In the genomic region with DNA sequence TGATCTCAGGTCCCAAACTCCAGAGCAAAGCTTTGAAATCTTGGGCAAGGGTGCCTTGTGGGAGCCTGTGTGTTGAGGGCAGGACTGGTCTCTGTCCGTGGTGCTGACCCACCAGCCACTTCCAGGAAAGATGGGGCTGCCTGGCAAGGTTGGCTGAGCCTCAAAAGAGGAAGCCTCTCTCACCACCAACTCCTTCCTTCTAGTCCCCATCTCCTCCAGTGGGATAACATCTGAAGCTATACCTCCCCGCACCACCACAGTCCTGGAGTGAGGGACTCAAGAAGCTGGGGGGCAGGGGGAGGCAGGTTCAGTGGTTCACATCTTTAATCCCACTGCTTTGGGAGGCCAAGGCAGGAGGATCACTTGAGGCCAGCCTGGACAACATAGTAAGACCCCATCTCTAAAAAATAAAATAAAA, we compare ENCODE assay signal across 12 cellular contexts. TPM values are rescaled to one million over a fixed set of nuclear protein-coding genes. Genes with fewer than 3 reads are reported as not detected.
DNase-seq lines count a peak whose midpoint lies in the region; ATAC-seq, FAIRE-seq and TF ChIP-seq lines count a peak whose summit lies in the region.
"Had no signal": no experiment of that assay in that cellular context is flagged by ENCODE, and none has a peak within 500 bp of the region (broad histone marks: within the 10 kb centered on the region; RNA-seq: fewer than 3 reads in every experiment).

No MANE protein-coding gene starts in this region.

- H2AFZ ChIP-seq in PC-9 (no peak overlapping the region), endothelial cell of umbilical vein (ENCODE audit: low read depth, low read length) (no peak overlapping the region)

- H3K4me3 Mint-ChIP-seq in MCF 10A (ENCODE audit: unreplicated experiment), result no peak overlapping the region
- H3K4me3 Mint-ChIP-seq in immature natural killer cell, result peak overlapping the region in 1 of 5 donors; percentile 44
- H3K4me3 Mint-ChIP-seq: T-helper 1 cell treated with Interleukin-12 subunit alpha and Interleukin-12 subunit beta and Interleukin-4 antibody, amounts not matched to agents 30 μg/mL and 1 μg/mL, for 36 hours had no signal

- no peaks in the 10 kb centered on the region for H3K36me3 ChIP-seq in breast epithelium
- H3K36me3 ChIP-seq in PC-9 (ENCODE audit: low read depth), result no peaks in the 10 kb centered on the region
- no peaks in the 10 kb centered on the region for H3K36me3 ChIP-seq in endothelial cell of umbilical vein (ENCODE audit: control insufficient read depth in 2 of 2, extremely low read depth in 1 of 2, insufficient read depth in 2 of 2, low read length in 2 of 2)
- H3K36me3 ChIP-seq in testis (ENCODE audit: low read depth, missing control alignments), result no peaks in the 10 kb centered on the region
- H3K36me3 ChIP-seq: BLaER1 treated with 17β-estradiol and CSF1 and Interleukin-3, amounts not matched to agents 10 nM and 100 nM had no signal

- no peak for TF ChIP-seq POLR2A in breast epithelium (IDR thresholded peaks at IDR 0.05)
- no peak for TF ChIP-seq POLR2A in endothelial cell of umbilical vein (IDR thresholded peaks at IDR 0.05; ENCODE audit: low read depth, low read length)
- TF ChIP-seq POLR2A in testis (IDR thresholded peaks at IDR 0.05), result no peak

- peaks cover 3 to 14% of the 10 kb centered on the region in 2 donors for H3K4me1 ChIP-seq in breast epithelium
- H3K4me1 ChIP-seq in PC-9 (replicated peaks; ENCODE audit: insufficient read depth), result no peaks in the 10 kb centered on the region
- H3K4me1 ChIP-seq in endothelial cell of umbilical vein (ENCODE audit: control insufficient read depth, extremely low read depth, insufficient read depth, low read length), result no peaks in the 10 kb centered on the region
- H3K4me1 ChIP-seq in testis, result no peaks in the 10 kb centered on the region

- CTCF ChIA-PET in MCF 10A (lab: Yijun Ruan, JAX) (interaction anchor here (0.6 to 9.3 kb wide), 5 partner anchors 10 to 131 kb away, joined by 3 to 150 read pairs (median 4); no protein-coding TSS in a partner anchor), PC-9 (lab: Charles Lee) (no interaction called here), endothelial cell of umbilical vein (lab: Charles Lee) (interaction anchor here (0.9 to 1.5 kb wide), 3 partner anchors 20 to 205 kb away, joined by 4 to 10 read pairs (median 4); no protein-coding TSS in a partner anchor)

- dilution Hi-C loops in endothelial cell of umbilical vein (cut with MboI; ENCODE audit: extremely low pct_ligation_motif_present, low sequenced_read_pairs), result loop anchor here (25.0 kb wide), 1 partner anchor 132 kb away; no protein-coding TSS in a partner anchor

- H3K9me2 ChIP-seq in PC-9 (ENCODE audit: insufficient read depth), result no peaks in the 10 kb centered on the region

- no peaks in the 10 kb centered on the region for H3K9me1 ChIP-seq in endothelial cell of umbilical vein (replicated peaks; ENCODE audit: control insufficient read depth, extremely low read depth, insufficient read depth, low read length)

- H3F3A ChIP-seq in PC-9 (ENCODE audit: insufficient read depth, low read depth), result no peaks in the 10 kb centered on the region

- no peaks in the 10 kb centered on the region for H3K79me2 ChIP-seq in PC-9 (ENCODE audit: low read depth)
- H3K79me2 ChIP-seq in endothelial cell of umbilical vein (ENCODE audit: control insufficient read depth, insufficient read depth, low read length), result no peaks in the 10 kb centered on the region

- H3K27ac Mint-ChIP-seq in MCF 10A (ENCODE audit: low read depth, unreplicated experiment) (no peak overlapping the region), immature natural killer cell (no peak overlapping the region)
- H3K27ac Mint-ChIP-seq: T-helper 1 cell treated with Interleukin-12 subunit alpha and Interleukin-12 subunit beta and Interleukin-4 antibody, amounts not matched to agents 30 μg/mL and 1 μg/mL, for 36 hours had no signal

- ATAC-seq in HG02610 (IDR thresholded peaks at IDR 0.05; ENCODE audit: unreplicated experiment), result no peak
- ATAC-seq: left lobe of liver had no signal

- H3K4me2 ChIP-seq in PC-9, result no peak overlapping the region
- H3K4me2 ChIP-seq in endothelial cell of umbilical vein (ENCODE audit: insufficient read depth, low read length), result no peak overlapping the region
- H3K4me2 ChIP-seq: BLaER1 treated with 17β-estradiol and CSF1 and Interleukin-3, amounts not matched to agents 10 nM and 100 nM had no signal

- no peaks in the 10 kb centered on the region for H3K9me3 ChIP-seq in breast epithelium
- H3K9me3 ChIP-seq in PC-9 (ENCODE audit: insufficient read depth, low read depth), result no peaks in the 10 kb centered on the region
- H3K9me3 ChIP-seq in endothelial cell of umbilical vein (replicated peaks; ENCODE audit: control insufficient read depth, insufficient read depth, low read length), result no peaks in the 10 kb centered on the region
- H3K9me3 ChIP-seq in testis, result no peaks in the 10 kb centered on the region
- H3K9me3 ChIP-seq: BLaER1 treated with 17β-estradiol and CSF1 and Interleukin-3, amounts not matched to agents 10 nM and 100 nM had no signal

- intact Hi-C loops in MCF 10A (cut with micrococcal nuclease) (loop anchor here (10.0 kb wide), 2 partner anchors 79 to 429 kb away; no protein-coding TSS in a partner anchor), breast epithelium (cut with DNase I; ENCODE audit: low total_unique reads) (no loop called here), PC-9 (cut with micrococcal nuclease; ENCODE audit: unreplicated experiment) (loop anchor here (10.0 kb wide), 1 partner anchor 609 kb away; no protein-coding TSS in a partner anchor), endothelial cell of umbilical vein (cut with micrococcal nuclease) (no loop called here), testis (cut with DNase I; ENCODE audit: low total_unique reads) (no loop called here)

- FAIRE-seq in endothelial cell of umbilical vein (lab: Jason Lieb, UNC), result no peak

- H3K9me3 Mint-ChIP-seq in MCF 10A (ENCODE audit: unreplicated experiment), result no peaks in the 10 kb centered on the region
- no peaks in the 10 kb centered on the region for H3K9me3 Mint-ChIP-seq in immature natural killer cell
- H3K9me3 Mint-ChIP-seq: T-helper 1 cell treated with Interleukin-12 subunit alpha and Interleukin-12 subunit beta and Interleukin-4 antibody, amounts not matched to agents 30 μg/mL and 1 μg/mL, for 36 hours had no signal

- POLR2A ChIA-PET in MCF 10A (lab: Yijun Ruan, JAX) (no interaction called here), PC-9 (lab: Charles Lee; ENCODE audit: unreplicated experiment) (no interaction called here), endothelial cell of umbilical vein (lab: Charles Lee) (no interaction called here)

- TF ChIP-seq CTCF in MCF 10A (IDR thresholded peaks at IDR 0.05; ENCODE audit: unreplicated experiment) (no peak), breast epithelium (IDR thresholded peaks at IDR 0.05) (no peak), PC-9 (conservative IDR thresholded peaks at IDR 0.05) (no peak), endothelial cell of umbilical vein (IDR thresholded peaks at IDR 0.05; ENCODE audit: extremely low read depth in 1 of 2, insufficient read depth in 1 of 2, low read depth in 1 of 2, low read length in 2 of 2) (no peak), testis (IDR thresholded peaks at IDR 0.05) (no peak)

- H3K36me3 Mint-ChIP-seq in MCF 10A (ENCODE audit: insufficient read depth, unreplicated experiment), result no peaks in the 10 kb centered on the region
- no peaks in the 10 kb centered on the region for H3K36me3 Mint-ChIP-seq in immature natural killer cell

- peaks cover 50% of the 10 kb centered on the region for H3K27me3 Mint-ChIP-seq in MCF 10A (ENCODE audit: insufficient read depth, unreplicated experiment)
- H3K27me3 Mint-ChIP-seq in immature natural killer cell (ENCODE audit: low read depth in 3 of 3), result peaks cover 8 to 17% (median 12%) of the 10 kb centered on the region in 3 donors

- peaks cover 0 to 41% of the 10 kb centered on the region in 2 donors for H3K27me3 ChIP-seq in breast epithelium
- peaks cover 80% of the 10 kb centered on the region for H3K27me3 ChIP-seq in PC-9 (ENCODE audit: insufficient read depth, low read depth)
- H3K27me3 ChIP-seq in endothelial cell of umbilical vein (ENCODE audit: control insufficient read depth in 2 of 2, insufficient read depth in 2 of 2, low read length in 2 of 2), result peaks cover 27 to 37% of the 10 kb centered on the region in 2 experiments
- H3K27me3 ChIP-seq in testis, result no peaks in the 10 kb centered on the region

- H4K20me1 ChIP-seq in PC-9 (ENCODE audit: insufficient read depth) (peaks cover 3% of the 10 kb centered on the region; the same call in 1 of the 2 replicates), endothelial cell of umbilical vein (replicated peaks; ENCODE audit: control insufficient read depth, extremely low read depth, insufficient read depth, low read length) (no peaks in the 10 kb centered on the region)

- peaks cover 10% of the 10 kb centered on the region for H3K4me1 Mint-ChIP-seq in MCF 10A (ENCODE audit: insufficient read depth, unreplicated experiment)
- H3K4me1 Mint-ChIP-seq in immature natural killer cell, result peaks cover 5 to 10% of the 10 kb centered on the region in 2 donors

- WGBS in testis, 2 donors, result 55 to 100% methylated on average over 1 to 2 of the region's 2 CpGs

- BruUV-seq in MCF 10A (replicated peaks; lab: Mats Ljungman, UMichigan) (no TSS peak), PC-9 (replicated peaks; lab: Mats Ljungman, UMichigan) (no TSS peak), endothelial cell of umbilical vein (replicated peaks; lab: Mats Ljungman, UMichigan) (no TSS peak)

- DNase-seq in MCF 10A (ENCODE audit: unreplicated experiment) (peak; percentile 44), breast epithelium (ENCODE audit: low spot score in 2 of 2) (no peak), PC-9 (peak; percentile 26 to 48), endothelial cell of umbilical vein (ENCODE audit: low read depth, low spot score) (peak; percentile 30), testis (peak; percentile 46), immature natural killer cell (no peak), NCI-H446 (lab: John Stamatoyannopoulos, UW) (no peak)

- no peak overlapping the region for H3K9ac ChIP-seq in endothelial cell of umbilical vein (replicated peaks; ENCODE audit: extremely low read depth, insufficient read depth, low read length)
- H3K9ac ChIP-seq: BLaER1 treated with 17β-estradiol and CSF1 and Interleukin-3, amounts not matched to agents 10 nM and 100 nM had no signal

- no peak overlapping the region for H3K4me3 ChIP-seq in breast epithelium
- H3K4me3 ChIP-seq in PC-9, result no peak overlapping the region
- no peak overlapping the region for H3K4me3 ChIP-seq in endothelial cell of umbilical vein (replicated peaks in 1 of 3; ENCODE audit: insufficient read depth in 1 of 3, low read depth in 1 of 3, low read length in 3 of 3)
- H3K4me3 ChIP-seq in testis, result no peak overlapping the region
- H3K4me3 ChIP-seq: BLaER1 treated with 17β-estradiol and CSF1 and Interleukin-3, amounts not matched to agents 10 nM and 100 nM had no signal

- no peak overlapping the region for H3K27ac ChIP-seq in breast epithelium
- no peak overlapping the region for H3K27ac ChIP-seq in PC-9
- H3K27ac ChIP-seq in endothelial cell of umbilical vein (ENCODE audit: insufficient read depth, low read depth, low read length), result no peak overlapping the region
- H3K27ac ChIP-seq in testis, result no peak overlapping the region
- H3K27ac ChIP-seq: BLaER1 treated with 17β-estradiol and CSF1 and Interleukin-3, amounts not matched to agents 10 nM and 100 nM had no signal

RNA-seq across cellular contexts. Expression of gene GAS2L2, which starts 9.1 kb away (rescaled TPM):
- total RNA-seq in MCF 10A (2022) (0.23 and 0.39 TPM in 2 replicates), breast epithelium (under 1 TPM; 0.29 to 0.33 (median 0.32) TPM), PC-9 (2021) (not detected in 2 replicates), endothelial cell of umbilical vein (not detected in 2 replicates), testis (under 1 TPM; 0.31 to 0.71 TPM)
- polyA plus RNA-seq in endothelial cell of umbilical vein (not detected in 2 replicates), testis (ENCODE audit: insufficient read depth, low read depth, low replicate concordance) (0.62 TPM), immature natural killer cell (not detected)
- not detected in 2 replicates for polyA plus RNA-seq in endothelial cell of umbilical vein (2011; cell fraction: cytosol; rRNA removed)
- 0.05 and 0.10 TPM in 2 replicates for polyA plus RNA-seq in endothelial cell of umbilical vein (2011; cell fraction: nucleus; rRNA removed)
- polyA plus RNA-seq in endothelial cell of umbilical vein (2012), result not detected in 2 replicates
- 0.07 TPM in 1 of 2 replicates, not detected in the other for polyA minus RNA-seq in endothelial cell of umbilical vein
- not detected for polyA minus RNA-seq in endothelial cell of umbilical vein (2011; cell fraction: cytosol; rRNA and poly(A)+ RNA removed)
- not detected in 2 replicates for polyA minus RNA-seq in endothelial cell of umbilical vein (2011; cell fraction: nucleus; rRNA and poly(A)+ RNA removed)
- total RNA-seq: left lobe of liver had no signal

RNA-seq across cellular contexts. Expression of gene RASL10B, which starts 12.5 kb away (rescaled TPM):
- total RNA-seq in MCF 10A (2022), result 0.09 and 0.10 TPM in 2 replicates
- 10 to 100 TPM in 2 of 3 donors, 1 to 10 TPM in 1; 5.9 to 27.8 (median 11.1) TPM for total RNA-seq in breast epithelium
- total RNA-seq in PC-9 (2021), result 0.11 and 0.20 TPM in 2 replicates
- total RNA-seq in endothelial cell of umbilical vein, result 0.71 and 0.78 TPM in 2 replicates
- 0.19 and 0.29 TPM in 2 replicates for polyA plus RNA-seq in endothelial cell of umbilical vein
- 0.10 and 0.16 TPM in 2 replicates for polyA plus RNA-seq in endothelial cell of umbilical vein (2011; cell fraction: cytosol; rRNA removed)
- polyA plus RNA-seq in endothelial cell of umbilical vein (2011; cell fraction: nucleus; rRNA removed), result 0.36 and 0.43 TPM in 2 replicates
- polyA plus RNA-seq in endothelial cell of umbilical vein (2012), result 0.36 and 0.52 TPM in 2 replicates
- polyA minus RNA-seq in endothelial cell of umbilical vein, result 0.34 and 1.5 TPM in 2 replicates
- not detected for polyA minus RNA-seq in endothelial cell of umbilical vein (2011; cell fraction: cytosol; rRNA and poly(A)+ RNA removed)
- 0.29 and 0.91 TPM in 2 replicates for polyA minus RNA-seq in endothelial cell of umbilical vein (2011; cell fraction: nucleus; rRNA and poly(A)+ RNA removed)
- total RNA-seq in testis, result 1 to 10 TPM; 2.5 to 4.8 TPM
- 3.8 TPM for polyA plus RNA-seq in testis (ENCODE audit: insufficient read depth, low read depth, low replicate concordance)
- not detected for polyA plus RNA-seq in immature natural killer cell

RNA-seq across cellular contexts. Expression of gene C17orf50, which starts 16.8 kb away (rescaled TPM):
- total RNA-seq in MCF 10A (2022), result not detected in 2 replicates
- not detected for total RNA-seq in breast epithelium
- not detected in 2 replicates for total RNA-seq in PC-9 (2021)
- total RNA-seq in endothelial cell of umbilical vein, result not detected in 2 replicates
- polyA plus RNA-seq in endothelial cell of umbilical vein, result 0.15 TPM in 1 of 2 replicates, not detected in the other
- 0.06 TPM in 2 replicates for polyA plus RNA-seq in endothelial cell of umbilical vein (2011; cell fraction: cytosol; rRNA removed)
- polyA plus RNA-seq in endothelial cell of umbilical vein (2011; cell fraction: nucleus; rRNA removed), result not detected in 2 replicates
- polyA plus RNA-seq in endothelial cell of umbilical vein (2012), result not detected in 2 replicates
- polyA minus RNA-seq in endothelial cell of umbilical vein, result not detected in 2 replicates
- not detected for polyA minus RNA-seq in endothelial cell of umbilical vein (2011; cell fraction: cytosol; rRNA and poly(A)+ RNA removed)
- polyA minus RNA-seq in endothelial cell of umbilical vein (2011; cell fraction: nucleus; rRNA and poly(A)+ RNA removed), result not detected in 2 replicates
- total RNA-seq in testis, result 100 to 1,000 TPM in 1 of 2 donors, 10 to 100 TPM in 1; 48.8 to 102 TPM
- 154 TPM for polyA plus RNA-seq in testis (ENCODE audit: insufficient read depth, low read depth, low replicate concordance)
- under 1 TPM in 2 of 3 donors, not detected in 1; 0.28 to 0.34 TPM for polyA plus RNA-seq in immature natural killer cell
- total RNA-seq: cardiac septum, left lobe of liver had no signal

RNA-seq across cellular contexts. Expression of gene MMP28, which starts 51.5 kb away (rescaled TPM):
- total RNA-seq in MCF 10A (2022) (22.3 and 27.4 TPM in 2 replicates), breast epithelium (10 to 100 TPM in 2 of 3 donors, 1 to 10 TPM in 1; 5.6 to 25.6 (median 12.3) TPM), PC-9 (2021) (2.8 and 6.4 TPM in 2 replicates), endothelial cell of umbilical vein (3.6 and 6.1 TPM in 2 replicates), testis (100 to 1,000 TPM; 179 to 237 TPM)
- polyA plus RNA-seq in endothelial cell of umbilical vein (7.1 and 8.4 TPM in 2 replicates), testis (ENCODE audit: insufficient read depth, low read depth, low replicate concordance) (78.3 TPM), immature natural killer cell (not detected)
- polyA plus RNA-seq in endothelial cell of umbilical vein (2011; cell fraction: cytosol; rRNA removed), result 6.2 and 7.1 TPM in 2 replicates
- 4.3 and 7.4 TPM in 2 replicates for polyA plus RNA-seq in endothelial cell of umbilical vein (2011; cell fraction: nucleus; rRNA removed)
- 1.7 and 1.8 TPM in 2 replicates for polyA plus RNA-seq in endothelial cell of umbilical vein (2012)
- polyA minus RNA-seq in endothelial cell of umbilical vein, result 2.7 and 7.7 TPM in 2 replicates
- polyA minus RNA-seq in endothelial cell of umbilical vein (2011; cell fraction: cytosol; rRNA and poly(A)+ RNA removed), result 6.0 TPM
- polyA minus RNA-seq in endothelial cell of umbilical vein (2011; cell fraction: nucleus; rRNA and poly(A)+ RNA removed), result 2.2 and 5.3 TPM in 2 replicates

Comparison
In these comparisons a context has a peak if more than half of its experiments do, and no peak if none do; other contexts are left out.
1. DNase-seq: peak in MCF 10A (single experiment), PC-9 (2 of 2), endothelial cell of umbilical vein (single experiment) and testis (single experiment); none in breast epithelium (0 of 2), immature natural killer cell (0 of 3) and NCI-H446 (0 of 2).
2. intact Hi-C loops: an anchor here in MCF 10A (10.0 kb wide) and PC-9 (10.0 kb wide); none called in breast epithelium, endothelial cell of umbilical vein and testis.
3. RNA of gene C17orf50, which starts 16.8 kb away (total RNA-seq): 48.8 to 102 TPM in testis; not detected in PC-9, not detected in MCF 10A, not detected in breast epithelium and not detected in endothelial cell of umbilical vein; every median in the first group is over 10 times any median in the second.